Comparison of ENCODE assay signal across 8 cellular contexts in the genomic region with DNA sequence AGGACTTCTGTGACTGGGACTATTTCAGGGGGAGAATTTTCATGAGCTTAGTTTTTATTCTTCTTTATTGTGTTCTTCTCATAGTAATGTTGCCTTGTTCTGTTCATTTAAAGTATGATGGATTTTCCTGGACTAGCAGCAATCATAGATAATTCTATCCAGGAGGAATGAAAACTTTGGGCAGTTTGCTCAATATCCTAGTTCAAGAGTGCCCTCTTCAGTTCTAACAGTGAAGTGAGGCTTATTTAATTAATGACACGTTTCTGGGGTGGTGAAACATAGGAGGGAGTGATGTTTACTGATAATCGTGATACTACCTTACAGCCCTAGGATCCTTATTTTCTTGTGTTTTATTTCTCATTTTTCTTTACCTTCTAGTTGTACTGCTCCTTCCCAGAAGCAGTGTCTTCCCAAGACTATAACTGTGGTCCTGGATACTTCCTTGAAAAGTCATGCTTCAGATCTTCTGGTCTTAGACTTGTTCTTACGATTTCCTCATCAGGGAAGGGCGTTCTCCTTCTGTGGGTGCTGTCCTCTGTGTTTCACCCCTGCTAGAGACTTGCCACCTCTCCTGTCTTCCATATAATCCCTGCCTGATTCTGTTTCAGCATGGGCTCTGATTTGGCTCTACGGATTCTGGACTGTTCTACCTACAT. TPM values are rescaled to one million over a fixed set of nuclear protein-coding genes. Genes with fewer than 3 reads are reported as not detected.
DNase-seq lines count a peak whose midpoint lies in the region; ATAC-seq and FAIRE-seq lines count a peak whose summit lies in the region.

No MANE protein-coding gene starts in this region.

- H3K79me2 ChIP-seq in Karpas-422 (ENCODE audit: low read length) = no peaks in the 10 kb centered on the region

- H2AFZ ChIP-seq in Karpas-422 (ENCODE audit: low read length) = no peak overlapping the region

- FAIRE-seq in TTC549 (lab: Jason Lieb, UNC) = peak; percentile 26

- H3K9ac ChIP-seq in Karpas-422 (ENCODE audit: low read length) = no peak overlapping the region

- no peaks in the 10 kb centered on the region for H3K4me1 ChIP-seq in Karpas-422 (ENCODE audit: low read length)

- H3K9me2 ChIP-seq in Karpas-422 (replicated peaks; ENCODE audit: insufficient read depth, low read length) = no peaks in the 10 kb centered on the region

- intact Hi-C loops in left cardiac atrium (cut with DNase I) = loop anchor here in 1 of 2 donors (2.0 to 10.0 kb wide), 3 partner anchors 63 to 455 kb away; no protein-coding TSS in a partner anchor

- no peak overlapping the region for H3K4me3 ChIP-seq in Karpas-422 (ENCODE audit: low read length)

- H3K9me3 ChIP-seq in Karpas-422 (ENCODE audit: low read length) = no peaks in the 10 kb centered on the region

- H4K20me1 ChIP-seq in Karpas-422 (ENCODE audit: insufficient read depth, low read depth, low read length) = no peaks in the 10 kb centered on the region

- H3K36me3 ChIP-seq in Karpas-422 (ENCODE audit: insufficient read depth, low read length) = no peaks in the 10 kb centered on the region

- DNase-seq in NCI-H1105 treated with DMSO at 0.1 percent for 48 hours (lab: John Stamatoyannopoulos, UW) = peak; percentile 12
- no peak for DNase-seq in NCI-H1105 (lab: John Stamatoyannopoulos, UW)
- peak; percentile 68 for DNase-seq in Karpas-422
- DNase-seq in left cardiac atrium = no peak
- DNase-seq in stromal cell of bone marrow (ENCODE audit: low read depth) = peak; percentile 37
- DNase-seq in mesenteric fat pad (ENCODE audit: low spot score) = no peak
- no peak for DNase-seq in ureter (ENCODE audit: low spot score)

- ATAC-seq in left cardiac atrium = peak; percentile 65 to 72

- H3K4me2 ChIP-seq in Karpas-422 (ENCODE audit: low read depth, low read length, poor library complexity, severe bottlenecking) = no peak overlapping the region

- no peaks in the 10 kb centered on the region for H3K27me3 ChIP-seq in Karpas-422 (ENCODE audit: low read length)

- H3K27ac ChIP-seq in Karpas-422 (ENCODE audit: low read length) = no peak overlapping the region

RNA-seq across cellular contexts. Expression of a gene that starts 57.4 kb away (rescaled TPM):
- total RNA-seq in Karpas-422 (2014; rRNA removed; shearing (Covaris generic); ENCODE audit: low replicate concordance) = not detected in 2 replicates
- under 1 TPM in 1 of 2 donors, not detected in 1; 0.37 TPM for total RNA-seq in left cardiac atrium
- total RNA-seq in mesenteric fat pad = not detected
- not detected for total RNA-seq in ureter

Comparison
In these comparisons a context has a peak if more than half of its experiments do, and no peak if none do; other contexts are left out.
1. DNase-seq: peak in NCI-H1105 treated with DMSO at 0.1 percent for 48 hours (single experiment), Karpas-422 (single experiment) and stromal cell of bone marrow (single experiment); none in NCI-H1105 (single experiment), left cardiac atrium (single experiment), mesenteric fat pad (single experiment) and ureter (single experiment).